In the genomic region with DNA sequence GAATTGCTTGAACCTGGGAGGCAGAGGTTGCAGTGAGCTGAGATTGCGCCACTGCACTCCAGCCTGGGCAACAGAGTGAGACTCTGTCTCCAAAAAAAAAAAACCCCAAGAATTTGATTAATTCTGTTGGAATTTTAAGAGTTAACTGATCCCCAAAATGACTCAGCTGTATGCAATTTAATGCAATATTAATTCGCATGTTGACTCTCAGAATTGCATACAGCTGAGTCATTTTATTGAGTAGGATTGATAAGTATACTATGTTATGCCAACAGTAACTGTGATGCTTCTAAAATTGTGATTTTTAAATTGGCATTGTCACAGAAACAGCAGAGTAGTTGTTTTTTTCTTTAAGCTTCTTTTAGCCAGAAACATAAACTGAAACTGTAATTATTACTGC, we compare ENCODE assay signal across 1 cellular context.
TF ChIP-seq lines count a peak whose summit lies in the region.

No MANE protein-coding gene starts in this region.

TF ChIP-seq in HCT116, 20 proteins besides CTCF, POLR2A, EP300 and RAD21:
- TF ChIP-seq ZNF274 (IDR thresholded peaks at IDR 0.05; ENCODE audit: low read depth, low read length): no peak
- TF ChIP-seq SRF (IDR thresholded peaks at IDR 0.05; ENCODE audit: low read depth): no peak
- TF ChIP-seq, protein P1, sequence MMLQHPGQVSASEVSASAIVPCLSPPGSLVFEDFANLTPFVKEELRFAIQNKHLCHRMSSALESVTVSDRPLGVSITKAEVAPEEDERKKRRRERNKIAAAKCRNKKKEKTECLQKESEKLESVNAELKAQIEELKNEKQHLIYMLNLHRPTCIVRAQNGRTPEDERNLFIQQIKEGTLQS (IDR thresholded peaks at IDR 0.05): no peak
- no peak for TF ChIP-seq EZH2 (IDR thresholded peaks at IDR 0.05)
- no peak for TF ChIP-seq YY1 (IDR thresholded peaks at IDR 0.05; ENCODE audit: extremely low read depth, insufficient replicate concordance, low read depth, low read length)
- TF ChIP-seq CBX3 (IDR thresholded peaks at IDR 0.05; ENCODE audit: low read depth): no peak
- peak; percentile 40; the same call in 1 of the 2 replicates for TF ChIP-seq CEBPB (IDR thresholded peaks at IDR 0.05; ENCODE audit: low read depth)
- TF ChIP-seq FOSL1 (IDR thresholded peaks at IDR 0.05; ENCODE audit: low read depth): peak; percentile 49; the same call in 1 of the 2 replicates
- no peak for TF ChIP-seq POLR2AphosphoS5 (IDR thresholded peaks at IDR 0.05; ENCODE audit: low read depth, low read length)
- TF ChIP-seq EZH2phosphoT487 (IDR thresholded peaks at IDR 0.05; ENCODE audit: borderline replicate concordance): no peak
- TF ChIP-seq TCF7L2 (IDR thresholded peaks at IDR 0.05; ENCODE audit: borderline replicate concordance, extremely low read depth, insufficient read depth, insufficient read length): no peak
- TF ChIP-seq, protein P2, sequence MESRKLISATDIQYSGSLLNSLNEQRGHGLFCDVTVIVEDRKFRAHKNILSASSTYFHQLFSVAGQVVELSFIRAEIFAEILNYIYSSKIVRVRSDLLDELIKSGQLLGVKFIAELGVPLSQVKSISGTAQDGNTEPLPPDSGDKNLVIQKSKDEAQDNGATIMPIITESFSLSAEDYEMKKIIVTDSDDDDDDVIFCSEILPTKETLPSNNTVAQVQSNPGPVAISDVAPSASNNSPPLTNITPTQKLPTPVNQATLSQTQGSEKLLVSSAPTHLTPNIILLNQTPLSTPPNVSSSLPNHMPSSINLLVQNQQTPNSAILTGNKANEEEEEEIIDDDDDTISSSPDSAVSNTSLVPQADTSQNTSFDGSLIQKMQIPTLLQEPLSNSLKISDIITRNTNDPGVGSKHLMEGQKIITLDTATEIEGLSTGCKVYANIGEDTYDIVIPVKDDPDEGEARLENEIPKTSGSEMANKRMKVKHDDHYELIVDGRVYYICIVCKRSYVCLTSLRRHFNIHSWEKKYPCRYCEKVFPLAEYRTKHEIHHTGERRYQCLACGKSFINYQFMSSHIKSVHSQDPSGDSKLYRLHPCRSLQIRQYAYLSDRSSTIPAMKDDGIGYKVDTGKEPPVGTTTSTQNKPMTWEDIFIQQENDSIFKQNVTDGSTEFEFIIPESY (IDR thresholded peaks at IDR 0.05; ENCODE audit: extremely low read depth, insufficient replicate concordance, low read length): no peak
- TF ChIP-seq, protein P3, sequence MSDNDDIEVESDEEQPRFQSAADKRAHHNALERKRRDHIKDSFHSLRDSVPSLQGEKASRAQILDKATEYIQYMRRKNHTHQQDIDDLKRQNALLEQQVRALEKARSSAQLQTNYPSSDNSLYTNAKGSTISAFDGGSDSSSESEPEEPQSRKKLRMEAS (IDR thresholded peaks at IDR 0.05): no peak
- no peak for TF ChIP-seq SP1 (IDR thresholded peaks at IDR 0.05; ENCODE audit: low read depth)
- no peak for TF ChIP-seq SIN3A (IDR thresholded peaks at IDR 0.05; ENCODE audit: low read depth)
- peak; percentile 39; the same call in 1 of the 2 replicates for TF ChIP-seq JUND (IDR thresholded peaks at IDR 0.05)
- no peak for TF ChIP-seq EGR1 (IDR thresholded peaks at IDR 0.05; ENCODE audit: low read depth)
TF ChIP-seq in HCT116: peak in this region for 3.
